ENCODE assay signal across 11 cellular contexts in the genomic region with DNA sequence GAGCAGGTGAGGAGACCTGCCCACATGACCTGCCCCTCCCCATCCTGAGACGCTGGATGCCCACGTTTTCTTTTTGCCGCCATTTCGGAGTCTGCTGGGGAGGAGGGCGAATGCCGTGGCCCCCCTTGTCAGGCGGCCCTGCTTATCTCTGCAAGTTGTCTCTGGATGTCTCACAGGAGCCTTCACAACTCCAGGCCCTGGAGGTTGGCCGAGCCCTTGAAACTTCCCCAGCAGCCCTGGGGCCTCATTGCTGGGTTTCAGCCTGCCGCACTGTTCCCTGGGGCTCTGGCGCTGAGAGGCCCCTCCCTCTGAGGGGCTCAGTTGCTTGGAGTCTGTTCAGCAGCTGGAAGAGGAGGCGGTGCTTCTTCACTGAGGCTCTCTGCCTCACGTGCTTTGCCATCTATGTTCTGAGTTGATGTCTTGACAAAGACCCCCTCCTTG. TPM values are rescaled to one million over a fixed set of nuclear protein-coding genes. Genes with fewer than 3 reads are reported as not detected.
DNase-seq lines count a peak whose midpoint lies in the region; ATAC-seq and TF ChIP-seq lines count a peak whose summit lies in the region.
"Had no signal": no experiment of that assay in that cellular context is flagged by ENCODE, and none has a peak within 500 bp of the region (broad histone marks: within the 10 kb centered on the region; RNA-seq: fewer than 3 reads in every experiment).

No MANE protein-coding gene starts in this region.

- TF ChIP-seq CTCF in omental fat pad (IDR thresholded peaks at IDR 0.05) (no peak), thyroid gland (IDR thresholded peaks at IDR 0.05) (no peak)

- DNase-seq in AG20443 (ENCODE audit: low spot score) = peak; percentile 81
- DNase-seq in NCI-H226 = peak; percentile 53
- no peak for DNase-seq in epithelial cell of prostate (ENCODE audit: low read depth, low spot score)
- no peak for DNase-seq in omental fat pad (ENCODE audit: low spot score)
- no peak for DNase-seq in GM19238 (ENCODE audit: insufficient read length, low spot score)
- DNase-seq in thyroid gland = no peak
- DNase-seq in activated T-cell treated with anti-CD3 and anti-CD28 coated beads, Interleukin-2, amount 50 U/mL, for 24 hours = no peak
- DNase-seq: CD4-positive, alpha-beta T cell; NCI-H1092 had no signal

- H3K4me3 ChIP-seq in thyroid gland (replicated peaks in 1 of 3) = no peak overlapping the region
- H3K4me3 ChIP-seq: mucosa of descending colon had no signal

- H3K27me3 Mint-ChIP-seq in activated T-cell treated with anti-CD3 and anti-CD28 coated beads, Interleukin-2, amount 50 U/mL, for 24 hours = no peaks in the 10 kb centered on the region
- H3K27me3 Mint-ChIP-seq: CD4-positive, alpha-beta T cell had no signal

- no peak overlapping the region for H3K27ac Mint-ChIP-seq in activated T-cell treated with anti-CD3 and anti-CD28 coated beads, Interleukin-2, amount 50 U/mL, for 24 hours
- H3K27ac Mint-ChIP-seq: CD4-positive, alpha-beta T cell had no signal

- H3K27ac ChIP-seq in epithelial cell of prostate = peak overlapping the region; percentile 13
- no peak overlapping the region for H3K27ac ChIP-seq in thyroid gland

- H3K4me3 Mint-ChIP-seq in activated T-cell treated with anti-CD3 and anti-CD28 coated beads, Interleukin-2, amount 50 U/mL, for 24 hours = no peak overlapping the region
- H3K4me3 Mint-ChIP-seq: CD4-positive, alpha-beta T cell had no signal

- H3K4me1 ChIP-seq in thyroid gland = peaks cover 0 to 14% of the 10 kb centered on the region in 2 donors

- TF ChIP-seq POLR2A in thyroid gland (IDR thresholded peaks at IDR 0.05) = no peak

- H3K36me3 ChIP-seq in thyroid gland = no peaks in the 10 kb centered on the region

- peak; percentile 49 for ATAC-seq in omental fat pad (ENCODE audit: low FRiP score)
- ATAC-seq in GM21737 (IDR thresholded peaks at IDR 0.05; ENCODE audit: unreplicated experiment) = no peak

- no peaks in the 10 kb centered on the region for H3K27me3 ChIP-seq in thyroid gland

- WGBS in thyroid gland, 2 donors = 56 to 63% methylated on average over 9 to 12 of the region's 12 CpGs

- H3K9me3 Mint-ChIP-seq in activated T-cell treated with anti-CD3 and anti-CD28 coated beads, Interleukin-2, amount 50 U/mL, for 24 hours = no peaks in the 10 kb centered on the region
- H3K9me3 Mint-ChIP-seq: CD4-positive, alpha-beta T cell had no signal

- intact Hi-C loops in thyroid gland (cut with DNase I) = no loop called here

- H3K4me1 Mint-ChIP-seq in activated T-cell treated with anti-CD3 and anti-CD28 coated beads, Interleukin-2, amount 50 U/mL, for 24 hours (ENCODE audit: low read depth) = no peaks in the 10 kb centered on the region

- no peaks in the 10 kb centered on the region for H3K36me3 Mint-ChIP-seq in activated T-cell treated with anti-CD3 and anti-CD28 coated beads, Interleukin-2, amount 50 U/mL, for 24 hours (ENCODE audit: low read depth)

- no peaks in the 10 kb centered on the region for H3K9me3 ChIP-seq in thyroid gland
- H3K9me3 ChIP-seq: mucosa of descending colon had no signal

RNA-seq across cellular contexts. Expression of a gene that starts 29.8 kb away (rescaled TPM):
- total RNA-seq in omental fat pad = 10 to 100 TPM; 11.6 to 27.8 (median 18.9) TPM
- total RNA-seq in thyroid gland = 10 to 100 TPM; 16.3 to 33.5 (median 18.6) TPM

RNA-seq across cellular contexts. Expression of a gene that starts 31.2 kb away (rescaled TPM):
- total RNA-seq in omental fat pad (not detected), thyroid gland (not detected)

Comparison
In these comparisons a context has a peak if more than half of its experiments do, and no peak if none do; other contexts are left out.
1. DNase-seq: peak in AG20443 (single experiment) and NCI-H226 (single experiment); none in epithelial cell of prostate (single experiment), omental fat pad (single experiment), GM19238 (single experiment), thyroid gland (0 of 2) and activated T-cell treated with anti-CD3 and anti-CD28 coated beads, Interleukin-2, amount 50 U/mL, for 24 hours (single experiment).